ENCODE assay signal across 1 cellular context in the genomic region with DNA sequence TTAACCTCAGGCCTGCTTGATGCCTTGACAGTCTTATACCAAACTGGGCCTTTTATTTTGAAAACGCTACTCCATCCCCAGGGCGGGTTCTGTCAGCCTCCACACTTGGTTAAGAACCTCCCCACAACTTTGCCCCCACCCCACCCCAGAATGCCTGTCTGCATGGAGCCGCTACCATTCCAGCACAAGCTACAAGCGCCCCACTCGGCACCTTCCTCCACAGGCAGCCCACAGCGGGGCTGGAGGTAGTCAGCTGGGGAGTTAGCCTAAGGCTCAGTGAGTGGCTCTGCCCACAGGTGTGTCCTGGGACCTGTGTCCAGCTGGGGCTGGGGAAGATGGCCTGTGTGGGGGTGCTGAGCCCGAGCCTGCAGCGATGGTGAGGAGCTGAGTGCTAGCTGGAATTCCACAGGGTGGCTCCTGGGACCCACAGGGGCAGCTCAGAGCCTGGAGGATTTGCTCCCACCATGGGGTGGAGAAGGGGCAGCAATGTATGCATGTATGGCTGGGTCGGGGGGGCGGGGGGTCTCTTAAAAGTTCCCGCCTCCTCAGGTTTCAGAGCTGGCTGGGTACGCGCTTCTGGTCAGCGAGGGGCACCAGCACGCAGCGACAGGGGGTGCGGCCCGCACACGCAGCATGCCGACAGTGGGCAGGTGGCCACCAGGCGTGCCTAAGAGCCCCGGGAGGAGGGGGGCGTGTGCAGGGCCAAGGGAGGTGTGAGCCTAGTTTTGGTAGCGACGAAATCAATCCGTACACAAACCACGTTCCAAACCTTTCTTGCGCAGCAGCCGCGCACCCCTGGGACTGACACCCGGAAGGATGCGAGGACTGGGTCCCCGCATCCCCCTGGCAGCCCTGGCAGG.
A peak's percentile ranks its signal among the peaks of the same experiment; 100 is the strongest.
TF ChIP-seq lines count a peak whose summit lies in the region.

No MANE protein-coding gene starts in this region.

TF ChIP-seq in H1, 55 proteins besides CTCF, POLR2A, EP300 and RAD21:
- TF ChIP-seq ASH2L (IDR thresholded peaks at IDR 0.05; ENCODE audit: low read length) (peak; percentile 16), EZH2 (IDR thresholded peaks at IDR 0.05; ENCODE audit: low read depth, low read length, severe bottlenecking) (peak; percentile 16), KDM1A (IDR thresholded peaks at IDR 0.05; ENCODE audit: borderline replicate concordance, low read length) (no peak)
- TF ChIP-seq, protein P1, sequence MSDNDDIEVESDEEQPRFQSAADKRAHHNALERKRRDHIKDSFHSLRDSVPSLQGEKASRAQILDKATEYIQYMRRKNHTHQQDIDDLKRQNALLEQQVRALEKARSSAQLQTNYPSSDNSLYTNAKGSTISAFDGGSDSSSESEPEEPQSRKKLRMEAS (IDR thresholded peaks at IDR 0.05), result peak; percentile 56
